1 cellular context compared by ENCODE assay signal in genomic region chr11:86069408-86070086, GRCh38.
TF ChIP-seq lines count a peak whose summit lies in the region.

No MANE protein-coding gene starts in this region.

TF ChIP-seq in SK-N-SH, 30 proteins besides CTCF, POLR2A, EP300 and RAD21 (continued from another document):
- TF ChIP-seq SMC3 (IDR thresholded peaks at IDR 0.05; ENCODE audit: low read depth, low read length) (no peak), FOSL2 (IDR thresholded peaks at IDR 0.05; ENCODE audit: borderline replicate concordance, low read depth) (peak; percentile 49; the same call in 1 of the 2 replicates), NRF1 (IDR thresholded peaks at IDR 0.05; ENCODE audit: low read depth, low read length) (no peak), NFIC (IDR thresholded peaks at IDR 0.05; ENCODE audit: borderline replicate concordance) (peak; percentile 57; the same call in 1 of the 2 replicates), ELF1 (IDR thresholded peaks at IDR 0.05) (0 out of 2 replicates have a peak, but pooled peaks have one; percentile 34), CHD2 (IDR thresholded peaks at IDR 0.05; ENCODE audit: low read length, partially characterized antibody) (no peak), RFX5 (IDR thresholded peaks at IDR 0.05; ENCODE audit: low read length) (no peak), TAF1 (IDR thresholded peaks at IDR 0.05; ENCODE audit: borderline replicate concordance, low read depth, low read length) (no peak), GATA2 (CRISPR knock-in tag; IDR thresholded peaks at IDR 0.05) (no peak), SIN3A (IDR thresholded peaks at IDR 0.05; ENCODE audit: borderline replicate concordance, low read depth, low read length) (peak; percentile 57; the same call in 1 of the 2 replicates), TEAD4 (IDR thresholded peaks at IDR 0.05; ENCODE audit: borderline replicate concordance, insufficient read depth) (peak; percentile 68; the same call in 1 of the 2 replicates), REST (IDR thresholded peaks at IDR 0.05; ENCODE audit: low read depth, low read length) (peak; percentile 15; the same call in 1 of the 2 replicates), MXI1 (IDR thresholded peaks at IDR 0.05; ENCODE audit: low read depth, low read length) (no peak), POLR2AphosphoS5 (IDR thresholded peaks at IDR 0.05; ENCODE audit: low read depth, low read length) (no peak; the same call in 1 of the 2 replicates), JUND (IDR thresholded peaks at IDR 0.05) (peak; percentile 67), RXRA (IDR thresholded peaks at IDR 0.05; ENCODE audit: borderline replicate concordance, low read depth) (peak; percentile 45; the same call in 1 of the 2 replicates), TCF12 (IDR thresholded peaks at IDR 0.05) (peak; percentile 85), RCOR1 (IDR thresholded peaks at IDR 0.05; ENCODE audit: low read length) (no peak), EZH2phosphoT487 (IDR thresholded peaks at IDR 0.05; ENCODE audit: borderline replicate concordance, low read depth) (no peak), GABPA (IDR thresholded peaks at IDR 0.05; ENCODE audit: low read depth) (peak; percentile 71), FOXJ3 (CRISPR knock-in tag; IDR thresholded peaks at IDR 0.05) (no peak), MEF2A (IDR thresholded peaks at IDR 0.05; ENCODE audit: borderline replicate concordance, low read depth) (peak; percentile 95), YY1 (IDR thresholded peaks at IDR 0.05; ENCODE audit: low read depth) (peak; percentile 47; the same call in 1 of the 2 replicates)
- TF ChIP-seq, protein P1, sequence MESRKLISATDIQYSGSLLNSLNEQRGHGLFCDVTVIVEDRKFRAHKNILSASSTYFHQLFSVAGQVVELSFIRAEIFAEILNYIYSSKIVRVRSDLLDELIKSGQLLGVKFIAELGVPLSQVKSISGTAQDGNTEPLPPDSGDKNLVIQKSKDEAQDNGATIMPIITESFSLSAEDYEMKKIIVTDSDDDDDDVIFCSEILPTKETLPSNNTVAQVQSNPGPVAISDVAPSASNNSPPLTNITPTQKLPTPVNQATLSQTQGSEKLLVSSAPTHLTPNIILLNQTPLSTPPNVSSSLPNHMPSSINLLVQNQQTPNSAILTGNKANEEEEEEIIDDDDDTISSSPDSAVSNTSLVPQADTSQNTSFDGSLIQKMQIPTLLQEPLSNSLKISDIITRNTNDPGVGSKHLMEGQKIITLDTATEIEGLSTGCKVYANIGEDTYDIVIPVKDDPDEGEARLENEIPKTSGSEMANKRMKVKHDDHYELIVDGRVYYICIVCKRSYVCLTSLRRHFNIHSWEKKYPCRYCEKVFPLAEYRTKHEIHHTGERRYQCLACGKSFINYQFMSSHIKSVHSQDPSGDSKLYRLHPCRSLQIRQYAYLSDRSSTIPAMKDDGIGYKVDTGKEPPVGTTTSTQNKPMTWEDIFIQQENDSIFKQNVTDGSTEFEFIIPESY (IDR thresholded peaks at IDR 0.05; ENCODE audit: borderline replicate concordance, low read depth): no peak
- TF ChIP-seq, protein P2, sequence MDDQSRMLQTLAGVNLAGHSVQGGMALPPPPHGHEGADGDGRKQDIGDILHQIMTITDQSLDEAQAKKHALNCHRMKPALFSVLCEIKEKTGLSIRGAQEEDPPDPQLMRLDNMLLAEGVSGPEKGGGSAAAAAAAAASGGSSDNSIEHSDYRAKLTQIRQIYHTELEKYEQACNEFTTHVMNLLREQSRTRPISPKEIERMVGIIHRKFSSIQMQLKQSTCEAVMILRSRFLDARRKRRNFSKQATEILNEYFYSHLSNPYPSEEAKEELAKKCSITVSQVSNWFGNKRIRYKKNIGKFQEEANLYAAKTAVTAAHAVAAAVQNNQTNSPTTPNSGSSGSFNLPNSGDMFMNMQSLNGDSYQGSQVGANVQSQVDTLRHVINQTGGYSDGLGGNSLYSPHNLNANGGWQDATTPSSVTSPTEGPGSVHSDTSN (IDR thresholded peaks at IDR 0.05): peak; percentile 87
- TF ChIP-seq, protein P3, sequence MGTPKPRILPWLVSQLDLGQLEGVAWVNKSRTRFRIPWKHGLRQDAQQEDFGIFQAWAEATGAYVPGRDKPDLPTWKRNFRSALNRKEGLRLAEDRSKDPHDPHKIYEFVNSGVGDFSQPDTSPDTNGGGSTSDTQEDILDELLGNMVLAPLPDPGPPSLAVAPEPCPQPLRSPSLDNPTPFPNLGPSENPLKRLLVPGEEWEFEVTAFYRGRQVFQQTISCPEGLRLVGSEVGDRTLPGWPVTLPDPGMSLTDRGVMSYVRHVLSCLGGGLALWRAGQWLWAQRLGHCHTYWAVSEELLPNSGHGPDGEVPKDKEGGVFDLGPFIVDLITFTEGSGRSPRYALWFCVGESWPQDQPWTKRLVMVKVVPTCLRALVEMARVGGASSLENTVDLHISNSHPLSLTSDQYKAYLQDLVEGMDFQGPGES (IDR thresholded peaks at IDR 0.05; ENCODE audit: low read depth, low read length): no peak
- TF ChIP-seq, protein P4, sequence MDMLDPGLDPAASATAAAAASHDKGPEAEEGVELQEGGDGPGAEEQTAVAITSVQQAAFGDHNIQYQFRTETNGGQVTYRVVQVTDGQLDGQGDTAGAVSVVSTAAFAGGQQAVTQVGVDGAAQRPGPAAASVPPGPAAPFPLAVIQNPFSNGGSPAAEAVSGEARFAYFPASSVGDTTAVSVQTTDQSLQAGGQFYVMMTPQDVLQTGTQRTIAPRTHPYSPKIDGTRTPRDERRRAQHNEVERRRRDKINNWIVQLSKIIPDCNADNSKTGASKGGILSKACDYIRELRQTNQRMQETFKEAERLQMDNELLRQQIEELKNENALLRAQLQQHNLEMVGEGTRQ (IDR thresholded peaks at IDR 0.05; ENCODE audit: borderline replicate concordance, low read depth, low read length): no peak
- TF ChIP-seq, protein P5, sequence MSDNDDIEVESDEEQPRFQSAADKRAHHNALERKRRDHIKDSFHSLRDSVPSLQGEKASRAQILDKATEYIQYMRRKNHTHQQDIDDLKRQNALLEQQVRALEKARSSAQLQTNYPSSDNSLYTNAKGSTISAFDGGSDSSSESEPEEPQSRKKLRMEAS (IDR thresholded peaks at IDR 0.05; ENCODE audit: low read depth): peak; percentile 80
